ENCODE assay signal across 18 cellular contexts in the genomic region with DNA sequence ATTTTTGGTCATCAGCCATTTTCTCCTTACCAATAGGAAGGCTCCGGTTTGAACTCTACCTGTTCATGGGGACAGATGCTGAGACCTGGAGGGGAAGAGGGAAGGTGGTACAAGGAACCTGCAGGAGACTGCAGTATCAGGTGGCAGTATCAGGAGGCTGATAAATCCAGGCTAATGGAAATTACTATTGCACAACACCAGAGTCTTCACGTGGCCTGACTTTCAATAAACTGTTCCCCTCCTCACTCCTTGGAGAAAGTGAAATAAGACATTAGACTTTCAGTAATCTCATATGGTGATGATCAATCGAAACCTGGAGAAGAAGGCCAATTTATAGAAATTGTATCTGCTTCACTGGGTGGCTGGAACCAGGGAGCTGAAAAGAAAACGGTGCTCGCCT. TPM values are rescaled to one million over a fixed set of nuclear protein-coding genes. Genes with fewer than 3 reads are reported as not detected.
DNase-seq lines count a peak whose midpoint lies in the region; ATAC-seq, FAIRE-seq and TF ChIP-seq lines count a peak whose summit lies in the region.
"Had no signal": no experiment of that assay in that cellular context is flagged by ENCODE, and none has a peak within 500 bp of the region (broad histone marks: within the 10 kb centered on the region; RNA-seq: fewer than 3 reads in every experiment).

No MANE protein-coding gene starts in this region.

- CTCF ChIA-PET in HCT116 (lab: Charles Lee) = no interaction called here

- no peak overlapping the region for H3K27ac ChIP-seq in HCT116 (ENCODE audit: low read depth, low read length)
- H3K27ac ChIP-seq in astrocyte (ENCODE audit: low read depth, low read length) = no peak overlapping the region
- no peak overlapping the region for H3K27ac ChIP-seq in iPS-20b (ENCODE audit: low read length)
- H3K27ac ChIP-seq: SK-N-MC had no signal

- peak; percentile 88 for FAIRE-seq in astrocyte (lab: Jason Lieb, UNC)

- POLR2A ChIA-PET in HCT116 (lab: Charles Lee) = no interaction called here

- no peaks in the 10 kb centered on the region for H3K9me3 ChIP-seq in HCT116 (ENCODE audit: control insufficient read depth in 1 of 2, insufficient read depth in 1 of 2, low read depth in 1 of 2, low read length in 2 of 2)
- no peaks in the 10 kb centered on the region for H3K9me3 ChIP-seq in astrocyte (ENCODE audit: insufficient read depth, low read depth, low read length)
- H3K9me3 ChIP-seq in iPS-20b (ENCODE audit: insufficient read depth, low read depth, low read length) = no peaks in the 10 kb centered on the region

- H3K4me1 Mint-ChIP-seq in astrocyte (ENCODE audit: low read depth, unreplicated experiment) (peaks cover 2% of the 10 kb centered on the region), progenitor cell of endocrine pancreas (ENCODE audit: low read depth) (peaks cover 14% of the 10 kb centered on the region)

- H3K27me3 ChIP-seq in HCT116 (ENCODE audit: insufficient read depth, low read length) (no peaks in the 10 kb centered on the region), astrocyte (ENCODE audit: insufficient read depth, low read length) (no peaks in the 10 kb centered on the region), iPS-20b (ENCODE audit: insufficient read depth, low read length) (peaks cover 56% of the 10 kb centered on the region)

- RAD21 ChIA-PET in HCT116 (lab: Charles Lee; ENCODE audit: low non-redundant PET in 1 of 2, low total read pairs in 2 of 2, uncharacterized antibody in 2 of 2, unreplicated experiment in 2 of 2) = no interaction called here

- H3K4me3 Mint-ChIP-seq in astrocyte (ENCODE audit: unreplicated experiment) (no peak overlapping the region), progenitor cell of endocrine pancreas (ENCODE audit: low read depth) (no peak overlapping the region)

- H3K9me3 Mint-ChIP-seq in astrocyte (ENCODE audit: unreplicated experiment) = peaks cover 3% of the 10 kb centered on the region
- H3K9me3 Mint-ChIP-seq in progenitor cell of endocrine pancreas (ENCODE audit: low read depth) = no peaks in the 10 kb centered on the region

- intact Hi-C loops in HCT116 (cut with micrococcal nuclease) = no loop called here

- H3K79me2 ChIP-seq in HCT116 (ENCODE audit: insufficient read depth, low read length) = peaks cover 37% of the 10 kb centered on the region
- no peaks in the 10 kb centered on the region for H3K79me2 ChIP-seq in astrocyte (ENCODE audit: insufficient read depth, low read length)

- H3K27ac Mint-ChIP-seq in astrocyte (ENCODE audit: unreplicated experiment) (no peak overlapping the region), progenitor cell of endocrine pancreas (no peak overlapping the region)

- no peak for TF ChIP-seq POLR2A in HCT116 (IDR thresholded peaks at IDR 0.05; ENCODE audit: borderline replicate concordance, extremely low read depth, insufficient read depth, insufficient read length)

- H4K20me1 ChIP-seq in HCT116 (ENCODE audit: insufficient read depth) = no peaks in the 10 kb centered on the region
- H4K20me1 ChIP-seq in astrocyte (ENCODE audit: insufficient read depth, low read length) = peaks cover 3% of the 10 kb centered on the region

- no TSS peak for BruUV-seq in HCT116 (replicated peaks; lab: Mats Ljungman, UMichigan)

- ATAC-seq in HCT116 = no peak
- no peak for ATAC-seq in HG02763 (IDR thresholded peaks at IDR 0.05; ENCODE audit: unreplicated experiment)
- no peak for ATAC-seq in GM21529 (IDR thresholded peaks at IDR 0.05; ENCODE audit: unreplicated experiment)

- H3K4me1 ChIP-seq in HCT116 (ENCODE audit: control insufficient read depth in 1 of 2, insufficient read depth in 2 of 2, low read length in 2 of 2) = peaks cover 51 to 77% of the 10 kb centered on the region in 2 experiments
- peaks cover 19% of the 10 kb centered on the region for H3K4me1 ChIP-seq in astrocyte (ENCODE audit: insufficient read depth, low read length)
- H3K4me1 ChIP-seq in iPS-20b (ENCODE audit: insufficient read depth, low read length) = peaks cover 22% of the 10 kb centered on the region; the same call in 1 of the 2 replicates

- DNase-seq in HCT116 (ENCODE audit: low read depth, low spot score) = no peak
- no peak for DNase-seq in astrocyte (ENCODE audit: low read depth)
- DNase-seq in cortex of kidney (lab: John Stamatoyannopoulos, UW) = no peak
- no peak for DNase-seq in progenitor cell of endocrine pancreas (ENCODE audit: low spot score, unreplicated experiment)
- DNase-seq: CD4-positive, CD25-positive, alpha-beta regulatory T cell; COR-L47; DMS 273 treated with DMSO at 0.1 percent for 48 hours; DND-41; NCI-H1105 treated with DMSO at 0.1 percent for 48 hours; NCI-H1694; NCI-H2081 treated with DMSO at 0.1 percent for 48 hours; NCI-H748 treated with DMSO at 0.1 percent for 48 hours; NK-92 treated with Interleukin-12 subunit alpha and Interleukin-12 subunit beta, amount 100 ng/mL, for 24 hours; SHP77 had no signal

- H3K9ac ChIP-seq in HCT116 (ENCODE audit: low read length) = peak overlapping the region; percentile 83; the same call in 1 of the 2 replicates
- H3K9ac ChIP-seq in astrocyte (ENCODE audit: low read length) = no peak overlapping the region
- peak overlapping the region; percentile 11; the same call in 1 of the 2 replicates for H3K9ac ChIP-seq in iPS-20b (ENCODE audit: low read depth, low read length)

- peaks cover 2% of the 10 kb centered on the region for H3K36me3 Mint-ChIP-seq in astrocyte (ENCODE audit: low read depth, unreplicated experiment)
- peaks cover 3% of the 10 kb centered on the region for H3K36me3 Mint-ChIP-seq in progenitor cell of endocrine pancreas (ENCODE audit: insufficient read depth)
- H3K36me3 Mint-ChIP-seq: CD4-positive, CD25-positive, alpha-beta regulatory T cell had no signal

- TF ChIP-seq CTCF in HCT116 (IDR thresholded peaks at IDR 0.05 in 2 of 3, conservative IDR thresholded peaks at IDR 0.05 in 1 of 3; ENCODE audit: borderline replicate concordance in 1 of 3, insufficient read depth in 1 of 3, low read depth in 2 of 3, low read length in 2 of 3) = no peak
- no peak for TF ChIP-seq CTCF in astrocyte (IDR thresholded peaks at IDR 0.05; ENCODE audit: insufficient read depth, low read depth, low read length)
- TF ChIP-seq CTCF in progenitor cell of endocrine pancreas (IDR thresholded peaks at IDR 0.05; ENCODE audit: unreplicated experiment) = no peak

- no peak overlapping the region for H2AFZ ChIP-seq in HCT116 (ENCODE audit: low read depth, low read length, poor library complexity, severe bottlenecking)
- H2AFZ ChIP-seq in astrocyte (ENCODE audit: low read depth, low read length) = no peak overlapping the region

- H3K27me3 Mint-ChIP-seq in astrocyte (ENCODE audit: low read depth, unreplicated experiment) = peaks cover 36% of the 10 kb centered on the region
- H3K27me3 Mint-ChIP-seq in progenitor cell of endocrine pancreas = peaks cover 46% of the 10 kb centered on the region
- H3K27me3 Mint-ChIP-seq: CD4-positive, CD25-positive, alpha-beta regulatory T cell had no signal

- H3K4me2 ChIP-seq in HCT116 (ENCODE audit: low read length) (peak overlapping the region; percentile 89), astrocyte (ENCODE audit: low read length) (no peak overlapping the region)

- no peak overlapping the region for H3K4me3 ChIP-seq in HCT116 (replicated peaks in 1 of 2; ENCODE audit: low read depth in 1 of 2, low read length in 2 of 2)
- no peak overlapping the region for H3K4me3 ChIP-seq in astrocyte (ENCODE audit: insufficient read depth, low read depth, low read length)
- H3K4me3 ChIP-seq in iPS-20b (ENCODE audit: low read length) = peak overlapping the region; percentile 72; the same call in 1 of the 2 replicates

- TF ChIP-seq RAD21 in HCT116 (IDR thresholded peaks at IDR 0.05; ENCODE audit: low read depth) = no peak

- H3K36me3 ChIP-seq in HCT116 (ENCODE audit: control insufficient read depth in 1 of 2, insufficient read depth in 2 of 2, low read length in 2 of 2) (no peaks in the 10 kb centered on the region), astrocyte (ENCODE audit: insufficient read depth, low read length) (no peaks in the 10 kb centered on the region), iPS-20b (ENCODE audit: insufficient read depth, low read depth, low read length) (no peaks in the 10 kb centered on the region)

- H3K9me2 ChIP-seq in HCT116 (ENCODE audit: insufficient read depth) = no peaks in the 10 kb centered on the region

TF ChIP-seq in HCT116, 20 proteins besides CTCF, POLR2A, EP300 and RAD21:
- TF ChIP-seq, protein P1, sequence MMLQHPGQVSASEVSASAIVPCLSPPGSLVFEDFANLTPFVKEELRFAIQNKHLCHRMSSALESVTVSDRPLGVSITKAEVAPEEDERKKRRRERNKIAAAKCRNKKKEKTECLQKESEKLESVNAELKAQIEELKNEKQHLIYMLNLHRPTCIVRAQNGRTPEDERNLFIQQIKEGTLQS (IDR thresholded peaks at IDR 0.05) = no peak
- no peak for TF ChIP-seq FOSL1 (IDR thresholded peaks at IDR 0.05; ENCODE audit: low read depth)
- TF ChIP-seq JUND (IDR thresholded peaks at IDR 0.05) = no peak
- TF ChIP-seq EGR1 (IDR thresholded peaks at IDR 0.05; ENCODE audit: low read depth) = no peak
- TF ChIP-seq ELF1 (IDR thresholded peaks at IDR 0.05; ENCODE audit: borderline replicate concordance, low read depth) = no peak
- no peak for TF ChIP-seq EZH2 (IDR thresholded peaks at IDR 0.05)
- no peak for TF ChIP-seq SP1 (IDR thresholded peaks at IDR 0.05; ENCODE audit: low read depth)
- TF ChIP-seq CBX3 (IDR thresholded peaks at IDR 0.05; ENCODE audit: low read depth) = no peak
- no peak for TF ChIP-seq SRF (IDR thresholded peaks at IDR 0.05; ENCODE audit: low read depth)
- TF ChIP-seq, protein P2, sequence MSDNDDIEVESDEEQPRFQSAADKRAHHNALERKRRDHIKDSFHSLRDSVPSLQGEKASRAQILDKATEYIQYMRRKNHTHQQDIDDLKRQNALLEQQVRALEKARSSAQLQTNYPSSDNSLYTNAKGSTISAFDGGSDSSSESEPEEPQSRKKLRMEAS (IDR thresholded peaks at IDR 0.05) = no peak
- no peak for TF ChIP-seq EZH2phosphoT487 (IDR thresholded peaks at IDR 0.05; ENCODE audit: borderline replicate concordance)
- no peak for TF ChIP-seq POLR2AphosphoS5 (IDR thresholded peaks at IDR 0.05; ENCODE audit: low read depth, low read length)
- no peak for TF ChIP-seq ZNF274 (IDR thresholded peaks at IDR 0.05; ENCODE audit: low read depth, low read length)
- no peak for TF ChIP-seq CEBPB (IDR thresholded peaks at IDR 0.05; ENCODE audit: low read depth)
- TF ChIP-seq TCF7L2 (IDR thresholded peaks at IDR 0.05; ENCODE audit: borderline replicate concordance, extremely low read depth, insufficient read depth, insufficient read length) = no peak
- no peak for TF ChIP-seq YY1 (IDR thresholded peaks at IDR 0.05; ENCODE audit: extremely low read depth, insufficient replicate concordance, low read depth, low read length)
- no peak for TF ChIP-seq SIN3A (IDR thresholded peaks at IDR 0.05; ENCODE audit: low read depth)
- TF ChIP-seq ZFX (IDR thresholded peaks at IDR 0.05) = no peak

RNA-seq across cellular contexts. Expression of gene BCOR, which starts 46.2 kb away (rescaled TPM):
- total RNA-seq in HCT116 (2021; ENCODE audit: unreplicated experiment) = 35.1 TPM
- 12.3 and 14.5 TPM in 2 replicates for polyA plus RNA-seq in HCT116 (2012)
- total RNA-seq in astrocyte = 9.0 TPM in 2 replicates
- 20.5 TPM in 2 replicates for total RNA-seq in progenitor cell of endocrine pancreas
